In the genomic region with DNA sequence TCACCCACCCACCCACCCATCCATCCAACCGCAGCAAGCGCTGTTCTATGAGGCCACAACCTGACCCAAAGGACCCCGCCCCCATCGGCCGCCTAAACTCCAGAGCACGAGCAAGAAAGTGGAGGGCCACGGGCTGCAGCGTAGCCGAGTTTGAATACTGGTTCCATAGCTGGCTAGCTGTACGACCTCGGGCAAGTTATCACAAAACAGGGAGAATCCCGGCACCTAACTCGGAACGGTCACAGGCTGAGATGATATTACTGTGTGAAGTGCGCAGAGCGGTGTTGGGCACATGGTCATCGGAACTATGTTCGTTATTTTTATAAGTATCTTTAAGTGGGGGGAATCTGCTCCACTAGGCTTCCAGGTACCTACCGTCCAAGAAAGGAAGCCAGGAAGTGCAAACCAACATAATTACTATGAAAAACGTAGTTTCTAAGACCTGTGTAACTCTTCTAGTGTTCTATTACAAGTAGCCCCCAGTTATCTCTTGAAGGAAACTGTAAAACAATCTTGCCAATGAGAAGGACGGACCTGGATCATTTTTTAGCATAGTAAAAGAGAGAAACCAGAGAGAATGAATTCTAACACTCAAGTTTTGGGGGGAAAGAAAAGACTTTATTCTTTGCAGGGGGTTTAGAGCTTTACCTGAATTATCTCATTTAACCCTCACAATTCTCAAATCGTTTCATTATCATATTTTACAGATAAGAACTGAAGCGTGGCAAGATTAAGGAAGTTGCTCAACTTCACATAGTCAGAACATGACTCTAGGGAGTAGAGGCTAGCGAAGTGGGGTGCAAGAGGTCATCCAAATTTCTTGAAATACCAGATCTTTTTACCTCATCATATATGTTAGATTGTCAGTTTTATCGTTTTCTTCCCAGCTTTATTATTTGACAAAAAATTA, we compare ENCODE assay signal across 8 cellular contexts. TPM values are rescaled to one million over a fixed set of nuclear protein-coding genes. Genes with fewer than 3 reads are reported as not detected.
A peak's percentile ranks its signal among the peaks of the same experiment; 100 is the strongest.
DNase-seq lines count a peak whose midpoint lies in the region; ATAC-seq, FAIRE-seq and TF ChIP-seq lines count a peak whose summit lies in the region.

No MANE protein-coding gene starts in this region.

- H3K4me3 ChIP-seq in bronchial epithelial cell (ENCODE audit: low read depth, low read length) (peak overlapping the region; percentile 70), lower leg skin (ENCODE audit: low read depth, poor library complexity, severe bottlenecking) (peak overlapping the region; percentile 41), tibial artery (peak overlapping the region; percentile 82 to 87)

- peak overlapping the region; percentile 92 to 93 for H3K27ac ChIP-seq in tibial artery

- TF ChIP-seq POLR2A in lower leg skin (IDR thresholded peaks at IDR 0.05), result no peak

- peaks cover 34% of the 10 kb centered on the region for H3K36me3 Mint-ChIP-seq in T-helper 1 cell treated with Interleukin-12 subunit alpha and Interleukin-12 subunit beta and Interleukin-4 antibody, amounts not matched to agents 30 μg/mL and 1 μg/mL, for 36 hours (ENCODE audit: low read depth)

- H3K4me1 Mint-ChIP-seq in T-helper 1 cell treated with Interleukin-12 subunit alpha and Interleukin-12 subunit beta and Interleukin-4 antibody, amounts not matched to agents 30 μg/mL and 1 μg/mL, for 36 hours (ENCODE audit: low read depth), result peaks cover 43% of the 10 kb centered on the region

- no peak for FAIRE-seq in bronchial epithelial cell (lab: Jason Lieb, UNC)

- H3K27me3 Mint-ChIP-seq in T-helper 1 cell treated with Interleukin-12 subunit alpha and Interleukin-12 subunit beta and Interleukin-4 antibody, amounts not matched to agents 30 μg/mL and 1 μg/mL, for 36 hours (ENCODE audit: low read depth), result no peaks in the 10 kb centered on the region

- H3K27me3 ChIP-seq in bronchial epithelial cell (ENCODE audit: control insufficient read depth, insufficient read depth, low read length) (no peaks in the 10 kb centered on the region), tibial artery (no peaks in the 10 kb centered on the region)

- DNase-seq in T-helper 1 cell (no peak), NOMO-1 (lab: John Stamatoyannopoulos, UW; ENCODE audit: unreplicated experiment in 2 of 2) (peak; percentile 68 to 80), bronchial epithelial cell (ENCODE audit: low read depth) (peak; percentile 47), lower leg skin (ENCODE audit: low spot score in 2 of 2) (no peak), tibial artery (peak in 1 of 2 donors; percentile 63), NCI-H2107 treated with DMSO at 0.1 percent for 48 hours (lab: John Stamatoyannopoulos, UW; ENCODE audit: unreplicated experiment) (no peak)

- H3K4me1 ChIP-seq in tibial artery, result peaks cover 0 to 28% (median 14%) of the 10 kb centered on the region in 4 donors

- intact Hi-C loops in lower leg skin (cut with DNase I; ENCODE audit: low total_unique reads), result no loop called here
- intact Hi-C loops in tibial artery (cut with DNase I; ENCODE audit: low total_unique reads), result no loop called here

- H3K36me3 ChIP-seq in bronchial epithelial cell (ENCODE audit: control insufficient read depth, insufficient read depth, low read length) (peaks cover 6% of the 10 kb centered on the region), tibial artery (peaks cover 10 to 37% (median 14%) of the 10 kb centered on the region in 3 donors)

- H3K9me3 Mint-ChIP-seq in T-helper 1 cell treated with Interleukin-12 subunit alpha and Interleukin-12 subunit beta and Interleukin-4 antibody, amounts not matched to agents 30 μg/mL and 1 μg/mL, for 36 hours, result no peaks in the 10 kb centered on the region

- no peaks in the 10 kb centered on the region for H3K9me3 ChIP-seq in tibial artery

- ATAC-seq in HG02759 (IDR thresholded peaks at IDR 0.05; ENCODE audit: unreplicated experiment), result peak; percentile 47

- TF ChIP-seq CTCF in bronchial epithelial cell (IDR thresholded peaks at IDR 0.05; ENCODE audit: insufficient read depth, low read length, severe bottlenecking), result no peak
- TF ChIP-seq CTCF in lower leg skin (IDR thresholded peaks at IDR 0.05), result no peak
- TF ChIP-seq CTCF in tibial artery (IDR thresholded peaks at IDR 0.05), result no peak

- H3K27ac Mint-ChIP-seq in T-helper 1 cell treated with Interleukin-12 subunit alpha and Interleukin-12 subunit beta and Interleukin-4 antibody, amounts not matched to agents 30 μg/mL and 1 μg/mL, for 36 hours, result peak overlapping the region; percentile 97

- WGBS in lower leg skin, 2 donors, result 6 to 7% methylated on average over 23 to 25 of the region's 25 CpGs

- H3K4me3 Mint-ChIP-seq in T-helper 1 cell treated with Interleukin-12 subunit alpha and Interleukin-12 subunit beta and Interleukin-4 antibody, amounts not matched to agents 30 μg/mL and 1 μg/mL, for 36 hours, result peak overlapping the region; percentile 98

RNA-seq across cellular contexts. Expression of a gene that starts 0.7 kb away (rescaled TPM):
- total RNA-seq in bronchial epithelial cell (12.4 and 14.2 TPM in 2 replicates), lower leg skin (10 to 100 TPM; 13.8 to 17.2 (median 15.8) TPM)

RNA-seq across cellular contexts. Expression of a gene that starts 14.4 kb away (rescaled TPM):
- 50.1 and 74.2 TPM in 2 replicates for total RNA-seq in bronchial epithelial cell
- total RNA-seq in lower leg skin, result 10 to 100 TPM; 21.7 to 33.8 (median 26.1) TPM

RNA-seq across cellular contexts. Expression of a gene that starts 18.2 kb away (rescaled TPM):
- not detected in 2 replicates for total RNA-seq in bronchial epithelial cell
- total RNA-seq in lower leg skin, result not detected

RNA-seq across cellular contexts. Expression of a gene that starts 49.6 kb away (rescaled TPM):
- total RNA-seq in bronchial epithelial cell (not detected in 2 replicates), lower leg skin (not detected)

RNA-seq across cellular contexts. Expression of a gene that starts 56.2 kb away (rescaled TPM):
- total RNA-seq in bronchial epithelial cell (not detected in 2 replicates), lower leg skin (not detected)

Comparison
In these comparisons a context has a peak if more than half of its experiments do, and no peak if none do; other contexts are left out.
1. DNase-seq: peak in NOMO-1 (2 of 2) and bronchial epithelial cell (single experiment); none in T-helper 1 cell (0 of 5), lower leg skin (0 of 2) and NCI-H2107 treated with DMSO at 0.1 percent for 48 hours (single experiment).
2. Peak in every context shown above with its lines, with median percentiles within 50 percentile points of each other: H3K4me3 ChIP-seq.